Comparison of ENCODE assay signal across 2 cellular contexts in genomic region chr1:224182057-224182865, GRCh38.
A peak's percentile ranks its signal among the peaks of the same experiment; 100 is the strongest.
TF ChIP-seq lines count a peak whose summit lies in the region.

No MANE protein-coding gene starts in this region.

TF ChIP-seq in SK-N-SH, 30 proteins besides CTCF, POLR2A, EP300 and RAD21 (continued from another document):
- TF ChIP-seq RCOR1 (IDR thresholded peaks at IDR 0.05; ENCODE audit: low read length) = no peak
- no peak for TF ChIP-seq FOXJ3 (CRISPR knock-in tag; IDR thresholded peaks at IDR 0.05)
- TF ChIP-seq SIN3A (IDR thresholded peaks at IDR 0.05; ENCODE audit: borderline replicate concordance, low read depth, low read length) = no peak

TF ChIP-seq in HepG2, 621 proteins besides CTCF, POLR2A, EP300 and RAD21:
- TF ChIP-seq ZNF383 (CRISPR knock-in tag; IDR thresholded peaks at IDR 0.05; ENCODE audit: borderline replicate concordance) (0 out of 2 replicates have a peak, but pooled peaks have one; percentile 6), ZNF790 (CRISPR knock-in tag; IDR thresholded peaks at IDR 0.05; ENCODE audit: borderline replicate concordance) (no peak), ZBTB38 (CRISPR knock-in tag; IDR thresholded peaks at IDR 0.05) (no peak), ZHX2 (IDR thresholded peaks at IDR 0.05; ENCODE audit: low read depth) (no peak), ZHX2 (CRISPR knock-in tag; IDR thresholded peaks at IDR 0.05; ENCODE audit: borderline replicate concordance) (0 out of 2 replicates have a peak, but pooled peaks have one; percentile 50), ZNF747 (CRISPR knock-in tag; IDR thresholded peaks at IDR 0.05; ENCODE audit: borderline replicate concordance) (0 out of 2 replicates have a peak, but pooled peaks have one; percentile 50), SOX6 (IDR thresholded peaks at IDR 0.05) (no peak), SOX6 (CRISPR knock-in tag; IDR thresholded peaks at IDR 0.05) (0 out of 2 replicates have a peak, but pooled peaks have one; percentile 3), HOXA9 (CRISPR knock-in tag; IDR thresholded peaks at IDR 0.05; ENCODE audit: borderline replicate concordance) (no peak), HDAC2 (CRISPR knock-in tag; IDR thresholded peaks at IDR 0.05) (no peak), ZNF772 (CRISPR knock-in tag; IDR thresholded peaks at IDR 0.05) (peak; percentile 60), TBX2 (CRISPR knock-in tag; IDR thresholded peaks at IDR 0.05; ENCODE audit: borderline replicate concordance) (peak; percentile 1; the same call in 1 of the 2 replicates), CEBPB (IDR thresholded peaks at IDR 0.05; ENCODE audit: borderline replicate concordance, low read depth, low read length) (peak; percentile 72; the same call in 1 of the 2 replicates), NONO (IDR thresholded peaks at IDR 0.05) (no peak), NONO (CRISPR knock-in tag; conservative IDR thresholded peaks at IDR 0.05) (0 out of 2 replicates have a peak, but pooled peaks have one; percentile 15), ZMYM2 (CRISPR knock-in tag; IDR thresholded peaks at IDR 0.05) (0 out of 2 replicates have a peak, but pooled peaks have one; percentile 26), HMGXB4 (CRISPR knock-in tag; IDR thresholded peaks at IDR 0.05; ENCODE audit: borderline replicate concordance in 1 of 2, low read depth in 1 of 2) (no peak), ZBTB14 (CRISPR knock-in tag; IDR thresholded peaks at IDR 0.05) (peak; percentile 59; the same call in 1 of the 2 replicates), ZNF430 (CRISPR knock-in tag; IDR thresholded peaks at IDR 0.05) (peak; percentile 6; the same call in 1 of the 2 replicates), CHD4 (IDR thresholded peaks at IDR 0.05; ENCODE audit: borderline replicate concordance, low read length) (peak; percentile 81; the same call in 1 of the 2 replicates), ZKSCAN5 (CRISPR knock-in tag; IDR thresholded peaks at IDR 0.05) (no peak), ZMYM3 (CRISPR knock-in tag; IDR thresholded peaks at IDR 0.05) (0 out of 2 replicates have a peak, but pooled peaks have one; percentile 15), DDIT3 (CRISPR knock-in tag; IDR thresholded peaks at IDR 0.05) (no peak), CEBPG (CRISPR knock-in tag; IDR thresholded peaks at IDR 0.05) (peak; percentile 80)
TF ChIP-seq in HepG2: peak in this region for 14.
